ENCODE assay signal across 8 cellular contexts in genomic region chr16:78437352-78437968, GRCh38.
A peak's percentile ranks its signal among the peaks of the same experiment; 100 is the strongest.
DNase-seq lines count a peak whose midpoint lies in the region; ATAC-seq, FAIRE-seq and TF ChIP-seq lines count a peak whose summit lies in the region.

No MANE protein-coding gene starts in this region.

- no peaks in the 10 kb centered on the region for H3K36me3 ChIP-seq in OCI-LY1 (ENCODE audit: insufficient read depth, low read length)

- peaks cover 4% of the 10 kb centered on the region for H3K36me3 Mint-ChIP-seq in activated naive CD4-positive, alpha-beta T cell treated with anti-CD3 and anti-CD28 coated beads, Interleukin-2, amount 10 ng/mL, durations not matched to agents 7 days and 5 days

- DNase-seq in Ammon's horn (ENCODE audit: low spot score), result peak; percentile 69
- peak; percentile 42 for DNase-seq in activated naive CD4-positive, alpha-beta T cell treated with anti-CD3 and anti-CD28 coated beads, Interleukin-2, amount 10 ng/mL, durations not matched to agents 7 days and 5 days
- DNase-seq in iPS-NIHi11 (ENCODE audit: low spot score), result peak; percentile 49
- DNase-seq in stimulated activated CD8-positive, alpha-beta memory T cell treated with anti-CD3 and anti-CD28 coated beads, Interleukin-12 subunit alpha, Interleukin-12 subunit beta, amount 100 ng/mL, for 1 hour (ENCODE audit: low read depth), result peak; percentile 6
- DNase-seq in HTR-8/SVneo (ENCODE audit: insufficient read length, low spot score), result no peak

- no peak overlapping the region for H3K27ac ChIP-seq in OCI-LY1 (ENCODE audit: low read depth, low read length, poor library complexity, severe bottlenecking)

- no peak overlapping the region for H3K4me3 ChIP-seq in OCI-LY1 (ENCODE audit: low read depth, low read length, poor library complexity, severe bottlenecking)

- no peaks in the 10 kb centered on the region for H3F3A ChIP-seq in OCI-LY1 (ENCODE audit: insufficient read depth, low read length)

- no peaks in the 10 kb centered on the region for H3K79me2 ChIP-seq in OCI-LY1 (ENCODE audit: insufficient read depth, low read length)

- no peak overlapping the region for H2AFZ ChIP-seq in OCI-LY1 (ENCODE audit: low read length)

- H3K27me3 Mint-ChIP-seq in activated naive CD4-positive, alpha-beta T cell treated with anti-CD3 and anti-CD28 coated beads, Interleukin-2, amount 10 ng/mL, durations not matched to agents 7 days and 5 days, result no peaks in the 10 kb centered on the region

- H3K4me2 ChIP-seq in OCI-LY1 (ENCODE audit: low read length), result no peak overlapping the region

- CTCF ChIA-PET in activated naive CD4-positive, alpha-beta T cell treated with anti-CD3 and anti-CD28 coated beads, Interleukin-2, amount 10 ng/mL, durations not matched to agents 7 days and 5 days (lab: Charles Lee), result interaction anchor here (0.7 to 1.0 kb wide), 2 partner anchors 12 to 16 kb away, joined by 3 to 4 read pairs; no protein-coding TSS in a partner anchor

- H3K4me1 ChIP-seq in OCI-LY1 (ENCODE audit: insufficient read depth, low read length, severe bottlenecking), result no peaks in the 10 kb centered on the region

- no peaks in the 10 kb centered on the region for H3K9me2 ChIP-seq in OCI-LY1 (ENCODE audit: low read depth, low read length)

- no peak overlapping the region for H3K9ac ChIP-seq in OCI-LY1 (ENCODE audit: low read length)

- no peaks in the 10 kb centered on the region for H3K27me3 ChIP-seq in OCI-LY1 (ENCODE audit: insufficient read depth, low read length)

- no peak overlapping the region for H3K27ac Mint-ChIP-seq in activated naive CD4-positive, alpha-beta T cell treated with anti-CD3 and anti-CD28 coated beads, Interleukin-2, amount 10 ng/mL, durations not matched to agents 7 days and 5 days

- no peaks in the 10 kb centered on the region for H3K4me1 Mint-ChIP-seq in activated naive CD4-positive, alpha-beta T cell treated with anti-CD3 and anti-CD28 coated beads, Interleukin-2, amount 10 ng/mL, durations not matched to agents 7 days and 5 days

- no peaks in the 10 kb centered on the region for H4K20me1 ChIP-seq in OCI-LY1 (ENCODE audit: insufficient read depth, low read length)

- H3K4me3 Mint-ChIP-seq in activated naive CD4-positive, alpha-beta T cell treated with anti-CD3 and anti-CD28 coated beads, Interleukin-2, amount 10 ng/mL, durations not matched to agents 7 days and 5 days, result no peak overlapping the region

- H3K9me3 Mint-ChIP-seq in activated naive CD4-positive, alpha-beta T cell treated with anti-CD3 and anti-CD28 coated beads, Interleukin-2, amount 10 ng/mL, durations not matched to agents 7 days and 5 days, result peaks cover 3% of the 10 kb centered on the region

- peak; percentile 62 for ATAC-seq in GM18867 (IDR thresholded peaks at IDR 0.05; ENCODE audit: unreplicated experiment)
- no peak for ATAC-seq in HG02759 (IDR thresholded peaks at IDR 0.05; ENCODE audit: unreplicated experiment)

- TF ChIP-seq CTCF in OCI-LY1 (IDR thresholded peaks at IDR 0.05; ENCODE audit: low read length), result peak; percentile 84

- no peak for FAIRE-seq in HTR-8/SVneo (lab: Jason Lieb, UNC)

- H3K9me3 ChIP-seq in OCI-LY1 (ENCODE audit: low read length), result no peaks in the 10 kb centered on the region
